Comparison of ENCODE assay signal across 1 cellular context in the genomic region with DNA sequence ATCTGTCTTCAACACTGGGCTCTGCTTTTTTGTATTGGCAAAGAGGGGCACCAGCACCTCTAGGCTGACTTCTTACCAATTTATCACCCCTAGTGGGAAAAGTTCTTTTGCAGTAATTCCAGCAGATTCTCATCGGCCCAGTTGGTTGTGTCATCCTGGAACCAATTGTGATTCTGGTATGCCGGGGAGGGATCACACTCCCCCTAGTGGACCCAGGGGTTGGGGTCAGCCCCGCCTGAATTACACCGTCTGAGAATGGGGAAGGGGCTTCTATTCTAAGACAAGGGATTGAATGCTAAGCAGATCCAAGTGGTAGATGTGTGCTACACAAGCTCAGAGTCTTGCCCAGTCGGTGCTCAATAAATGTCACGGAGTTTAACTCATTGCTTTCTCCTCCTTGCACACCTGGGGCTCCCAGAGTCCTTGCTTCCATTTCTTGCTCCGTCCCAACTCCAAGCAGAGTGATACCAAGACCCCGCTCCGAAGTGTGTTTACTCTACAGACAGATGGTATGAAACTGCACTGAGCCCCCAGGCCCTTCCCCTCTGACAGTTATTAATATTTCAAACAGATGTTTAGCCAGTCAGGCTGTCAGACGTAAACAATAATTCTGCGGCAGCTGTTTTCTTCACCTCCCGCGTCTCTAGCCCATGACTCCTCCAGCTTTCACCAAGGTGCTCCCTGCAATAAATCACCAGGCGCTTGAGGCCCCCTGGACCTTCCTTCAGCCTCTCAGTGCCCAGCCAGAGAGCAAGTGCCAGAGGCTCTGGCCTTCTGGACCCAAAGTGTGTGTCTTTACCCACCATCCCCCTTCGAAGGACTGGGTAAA.
TF ChIP-seq lines count a peak whose summit lies in the region.

No MANE protein-coding gene starts in this region.

TF ChIP-seq in K562, 482 proteins besides CTCF, POLR2A, EP300 and RAD21 (continued from another document and continues in another):
- TF ChIP-seq, protein P1, sequence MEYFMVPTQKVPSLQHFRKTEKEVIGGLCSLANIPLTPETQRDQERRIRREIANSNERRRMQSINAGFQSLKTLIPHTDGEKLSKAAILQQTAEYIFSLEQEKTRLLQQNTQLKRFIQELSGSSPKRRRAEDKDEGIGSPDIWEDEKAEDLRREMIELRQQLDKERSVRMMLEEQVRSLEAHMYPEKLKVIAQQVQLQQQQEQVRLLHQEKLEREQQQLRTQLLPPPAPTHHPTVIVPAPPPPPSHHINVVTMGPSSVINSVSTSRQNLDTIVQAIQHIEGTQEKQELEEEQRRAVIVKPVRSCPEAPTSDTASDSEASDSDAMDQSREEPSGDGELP (CRISPR knock-in tag; IDR thresholded peaks at IDR 0.05; ENCODE audit: borderline replicate concordance) = 0 out of 2 replicates have a peak, but pooled peaks have one; percentile 5
- TF ChIP-seq, protein P2, sequence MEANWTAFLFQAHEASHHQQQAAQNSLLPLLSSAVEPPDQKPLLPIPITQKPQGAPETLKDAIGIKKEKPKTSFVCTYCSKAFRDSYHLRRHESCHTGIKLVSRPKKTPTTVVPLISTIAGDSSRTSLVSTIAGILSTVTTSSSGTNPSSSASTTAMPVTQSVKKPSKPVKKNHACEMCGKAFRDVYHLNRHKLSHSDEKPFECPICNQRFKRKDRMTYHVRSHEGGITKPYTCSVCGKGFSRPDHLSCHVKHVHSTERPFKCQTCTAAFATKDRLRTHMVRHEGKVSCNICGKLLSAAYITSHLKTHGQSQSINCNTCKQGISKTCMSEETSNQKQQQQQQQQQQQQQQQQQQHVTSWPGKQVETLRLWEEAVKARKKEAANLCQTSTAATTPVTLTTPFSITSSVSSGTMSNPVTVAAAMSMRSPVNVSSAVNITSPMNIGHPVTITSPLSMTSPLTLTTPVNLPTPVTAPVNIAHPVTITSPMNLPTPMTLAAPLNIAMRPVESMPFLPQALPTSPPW (CRISPR knock-in tag; IDR thresholded peaks at IDR 0.05) = peak; percentile 23; the same call in 1 of the 2 replicates
- TF ChIP-seq CHD4 (IDR thresholded peaks at IDR 0.05; ENCODE audit: insufficient read depth, insufficient replicate concordance, low read depth, low read length, poor library complexity, severe bottlenecking) (no peak), PTBP1 (IDR thresholded peaks at IDR 0.05; ENCODE audit: low read depth, low read length) (no peak), JUNB (CRISPR knock-in tag; conservative IDR thresholded peaks at IDR 0.05) (no peak), TGIF2 (CRISPR knock-in tag; IDR thresholded peaks at IDR 0.05) (no peak), EHMT2 (IDR thresholded peaks at IDR 0.05) (peak; percentile 30; the same call in 1 of the 2 replicates), SMC3 (conservative IDR thresholded peaks at IDR 0.05; ENCODE audit: insufficient read depth, low read depth, low read length) (0 out of 2 replicates have a peak, but pooled peaks have one; percentile 42), POLR2AphosphoS2 (IDR thresholded peaks at IDR 0.05; ENCODE audit: low read length) (no peak), MAFF (IDR thresholded peaks at IDR 0.05; ENCODE audit: low read length) (0 out of 2 replicates have a peak, but pooled peaks have one; percentile 2), GABPB2 (CRISPR knock-in tag; conservative IDR thresholded peaks at IDR 0.05) (no peak), NR4A1 (CRISPR knock-in tag; IDR thresholded peaks at IDR 0.05) (no peak), NR4A1 (tag; IDR thresholded peaks at IDR 0.05) (0 out of 2 replicates have a peak, but pooled peaks have one; percentile 15), RFX5 (IDR thresholded peaks at IDR 0.05; ENCODE audit: low read depth, low read length) (no peak), SRSF7 (optimal IDR thresholded peaks at IDR 0.05; ENCODE audit: low read depth, low read length) (no peak), FOXJ3 (CRISPR knock-in tag; IDR thresholded peaks at IDR 0.05) (no peak), NFXL1 (CRISPR knock-in tag; IDR thresholded peaks at IDR 0.05) (no peak), ZNF583 (CRISPR knock-in tag; IDR thresholded peaks at IDR 0.05) (peak; percentile 1; the same call in 1 of the 2 replicates), GTF2A2 (tag; IDR thresholded peaks at IDR 0.05) (no peak), ZNF445 (CRISPR knock-in tag; IDR thresholded peaks at IDR 0.05; ENCODE audit: low read depth) (no peak), NCOA4 (IDR thresholded peaks at IDR 0.05; ENCODE audit: partially characterized antibody) (no peak)
- TF ChIP-seq, protein P3, sequence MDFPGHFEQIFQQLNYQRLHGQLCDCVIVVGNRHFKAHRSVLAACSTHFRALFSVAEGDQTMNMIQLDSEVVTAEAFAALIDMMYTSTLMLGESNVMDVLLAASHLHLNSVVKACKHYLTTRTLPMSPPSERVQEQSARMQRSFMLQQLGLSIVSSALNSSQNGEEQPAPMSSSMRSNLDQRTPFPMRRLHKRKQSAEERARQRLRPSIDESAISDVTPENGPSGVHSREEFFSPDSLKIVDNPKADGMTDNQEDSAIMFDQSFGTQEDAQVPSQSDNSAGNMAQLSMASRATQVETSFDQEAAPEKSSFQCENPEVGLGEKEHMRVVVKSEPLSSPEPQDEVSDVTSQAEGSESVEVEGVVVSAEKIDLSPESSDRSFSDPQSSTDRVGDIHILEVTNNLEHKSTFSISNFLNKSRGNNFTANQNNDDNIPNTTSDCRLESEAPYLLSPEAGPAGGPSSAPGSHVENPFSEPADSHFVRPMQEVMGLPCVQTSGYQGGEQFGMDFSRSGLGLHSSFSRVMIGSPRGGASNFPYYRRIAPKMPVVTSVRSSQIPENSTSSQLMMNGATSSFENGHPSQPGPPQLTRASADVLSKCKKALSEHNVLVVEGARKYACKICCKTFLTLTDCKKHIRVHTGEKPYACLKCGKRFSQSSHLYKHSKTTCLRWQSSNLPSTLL (IDR thresholded peaks at IDR 0.05) = no peak
- TF ChIP-seq, protein P4, sequence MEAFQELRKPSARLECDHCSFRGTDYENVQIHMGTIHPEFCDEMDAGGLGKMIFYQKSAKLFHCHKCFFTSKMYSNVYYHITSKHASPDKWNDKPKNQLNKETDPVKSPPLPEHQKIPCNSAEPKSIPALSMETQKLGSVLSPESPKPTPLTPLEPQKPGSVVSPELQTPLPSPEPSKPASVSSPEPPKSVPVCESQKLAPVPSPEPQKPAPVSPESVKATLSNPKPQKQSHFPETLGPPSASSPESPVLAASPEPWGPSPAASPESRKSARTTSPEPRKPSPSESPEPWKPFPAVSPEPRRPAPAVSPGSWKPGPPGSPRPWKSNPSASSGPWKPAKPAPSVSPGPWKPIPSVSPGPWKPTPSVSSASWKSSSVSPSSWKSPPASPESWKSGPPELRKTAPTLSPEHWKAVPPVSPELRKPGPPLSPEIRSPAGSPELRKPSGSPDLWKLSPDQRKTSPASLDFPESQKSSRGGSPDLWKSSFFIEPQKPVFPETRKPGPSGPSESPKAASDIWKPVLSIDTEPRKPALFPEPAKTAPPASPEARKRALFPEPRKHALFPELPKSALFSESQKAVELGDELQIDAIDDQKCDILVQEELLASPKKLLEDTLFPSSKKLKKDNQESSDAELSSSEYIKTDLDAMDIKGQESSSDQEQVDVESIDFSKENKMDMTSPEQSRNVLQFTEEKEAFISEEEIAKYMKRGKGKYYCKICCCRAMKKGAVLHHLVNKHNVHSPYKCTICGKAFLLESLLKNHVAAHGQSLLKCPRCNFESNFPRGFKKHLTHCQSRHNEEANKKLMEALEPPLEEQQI (IDR thresholded peaks at IDR 0.05) = no peak
- TF ChIP-seq, protein P5, sequence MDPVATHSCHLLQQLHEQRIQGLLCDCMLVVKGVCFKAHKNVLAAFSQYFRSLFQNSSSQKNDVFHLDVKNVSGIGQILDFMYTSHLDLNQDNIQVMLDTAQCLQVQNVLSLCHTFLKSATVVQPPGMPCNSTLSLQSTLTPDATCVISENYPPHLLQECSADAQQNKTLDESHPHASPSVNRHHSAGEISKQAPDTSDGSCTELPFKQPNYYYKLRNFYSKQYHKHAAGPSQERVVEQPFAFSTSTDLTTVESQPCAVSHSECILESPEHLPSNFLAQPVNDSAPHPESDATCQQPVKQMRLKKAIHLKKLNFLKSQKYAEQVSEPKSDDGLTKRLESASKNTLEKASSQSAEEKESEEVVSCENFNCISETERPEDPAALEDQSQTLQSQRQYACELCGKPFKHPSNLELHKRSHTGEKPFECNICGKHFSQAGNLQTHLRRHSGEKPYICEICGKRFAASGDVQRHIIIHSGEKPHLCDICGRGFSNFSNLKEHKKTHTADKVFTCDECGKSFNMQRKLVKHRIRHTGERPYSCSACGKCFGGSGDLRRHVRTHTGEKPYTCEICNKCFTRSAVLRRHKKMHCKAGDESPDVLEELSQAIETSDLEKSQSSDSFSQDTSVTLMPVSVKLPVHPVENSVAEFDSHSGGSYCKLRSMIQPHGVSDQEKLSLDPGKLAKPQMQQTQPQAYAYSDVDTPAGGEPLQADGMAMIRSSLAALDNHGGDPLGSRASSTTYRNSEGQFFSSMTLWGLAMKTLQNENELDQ (CRISPR knock-in tag; IDR thresholded peaks at IDR 0.05; ENCODE audit: borderline replicate concordance) = no peak
- TF ChIP-seq, protein P6, sequence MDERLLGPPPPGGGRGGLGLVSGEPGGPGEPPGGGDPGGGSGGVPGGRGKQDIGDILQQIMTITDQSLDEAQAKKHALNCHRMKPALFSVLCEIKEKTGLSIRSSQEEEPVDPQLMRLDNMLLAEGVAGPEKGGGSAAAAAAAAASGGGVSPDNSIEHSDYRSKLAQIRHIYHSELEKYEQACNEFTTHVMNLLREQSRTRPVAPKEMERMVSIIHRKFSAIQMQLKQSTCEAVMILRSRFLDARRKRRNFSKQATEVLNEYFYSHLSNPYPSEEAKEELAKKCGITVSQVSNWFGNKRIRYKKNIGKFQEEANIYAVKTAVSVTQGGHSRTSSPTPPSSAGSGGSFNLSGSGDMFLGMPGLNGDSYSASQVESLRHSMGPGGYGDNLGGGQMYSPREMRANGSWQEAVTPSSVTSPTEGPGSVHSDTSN (CRISPR knock-in tag; IDR thresholded peaks at IDR 0.05; ENCODE audit: low read depth) = no peak
- TF ChIP-seq, protein P6 (tag; conservative IDR thresholded peaks at IDR 0.05; ENCODE audit: low read depth) = peak; percentile 77
- TF ChIP-seq, protein P7, sequence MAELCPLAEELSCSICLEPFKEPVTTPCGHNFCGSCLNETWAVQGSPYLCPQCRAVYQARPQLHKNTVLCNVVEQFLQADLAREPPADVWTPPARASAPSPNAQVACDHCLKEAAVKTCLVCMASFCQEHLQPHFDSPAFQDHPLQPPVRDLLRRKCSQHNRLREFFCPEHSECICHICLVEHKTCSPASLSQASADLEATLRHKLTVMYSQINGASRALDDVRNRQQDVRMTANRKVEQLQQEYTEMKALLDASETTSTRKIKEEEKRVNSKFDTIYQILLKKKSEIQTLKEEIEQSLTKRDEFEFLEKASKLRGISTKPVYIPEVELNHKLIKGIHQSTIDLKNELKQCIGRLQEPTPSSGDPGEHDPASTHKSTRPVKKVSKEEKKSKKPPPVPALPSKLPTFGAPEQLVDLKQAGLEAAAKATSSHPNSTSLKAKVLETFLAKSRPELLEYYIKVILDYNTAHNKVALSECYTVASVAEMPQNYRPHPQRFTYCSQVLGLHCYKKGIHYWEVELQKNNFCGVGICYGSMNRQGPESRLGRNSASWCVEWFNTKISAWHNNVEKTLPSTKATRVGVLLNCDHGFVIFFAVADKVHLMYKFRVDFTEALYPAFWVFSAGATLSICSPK (IDR thresholded peaks at IDR 0.05; ENCODE audit: borderline replicate concordance) = no peak
- TF ChIP-seq, protein P8, sequence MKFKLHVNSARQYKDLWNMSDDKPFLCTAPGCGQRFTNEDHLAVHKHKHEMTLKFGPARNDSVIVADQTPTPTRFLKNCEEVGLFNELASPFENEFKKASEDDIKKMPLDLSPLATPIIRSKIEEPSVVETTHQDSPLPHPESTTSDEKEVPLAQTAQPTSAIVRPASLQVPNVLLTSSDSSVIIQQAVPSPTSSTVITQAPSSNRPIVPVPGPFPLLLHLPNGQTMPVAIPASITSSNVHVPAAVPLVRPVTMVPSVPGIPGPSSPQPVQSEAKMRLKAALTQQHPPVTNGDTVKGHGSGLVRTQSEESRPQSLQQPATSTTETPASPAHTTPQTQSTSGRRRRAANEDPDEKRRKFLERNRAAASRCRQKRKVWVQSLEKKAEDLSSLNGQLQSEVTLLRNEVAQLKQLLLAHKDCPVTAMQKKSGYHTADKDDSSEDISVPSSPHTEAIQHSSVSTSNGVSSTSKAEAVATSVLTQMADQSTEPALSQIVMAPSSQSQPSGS (CRISPR knock-in tag; IDR thresholded peaks at IDR 0.05) = no peak
- TF ChIP-seq, protein P9, sequence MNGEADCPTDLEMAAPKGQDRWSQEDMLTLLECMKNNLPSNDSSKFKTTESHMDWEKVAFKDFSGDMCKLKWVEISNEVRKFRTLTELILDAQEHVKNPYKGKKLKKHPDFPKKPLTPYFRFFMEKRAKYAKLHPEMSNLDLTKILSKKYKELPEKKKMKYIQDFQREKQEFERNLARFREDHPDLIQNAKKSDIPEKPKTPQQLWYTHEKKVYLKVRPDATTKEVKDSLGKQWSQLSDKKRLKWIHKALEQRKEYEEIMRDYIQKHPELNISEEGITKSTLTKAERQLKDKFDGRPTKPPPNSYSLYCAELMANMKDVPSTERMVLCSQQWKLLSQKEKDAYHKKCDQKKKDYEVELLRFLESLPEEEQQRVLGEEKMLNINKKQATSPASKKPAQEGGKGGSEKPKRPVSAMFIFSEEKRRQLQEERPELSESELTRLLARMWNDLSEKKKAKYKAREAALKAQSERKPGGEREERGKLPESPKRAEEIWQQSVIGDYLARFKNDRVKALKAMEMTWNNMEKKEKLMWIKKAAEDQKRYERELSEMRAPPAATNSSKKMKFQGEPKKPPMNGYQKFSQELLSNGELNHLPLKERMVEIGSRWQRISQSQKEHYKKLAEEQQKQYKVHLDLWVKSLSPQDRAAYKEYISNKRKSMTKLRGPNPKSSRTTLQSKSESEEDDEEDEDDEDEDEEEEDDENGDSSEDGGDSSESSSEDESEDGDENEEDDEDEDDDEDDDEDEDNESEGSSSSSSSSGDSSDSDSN (IDR thresholded peaks at IDR 0.05; ENCODE audit: borderline replicate concordance in 1 of 2, low read depth in 2 of 2, low read length in 2 of 2) = 0 out of 4 replicates have a peak, but pooled peaks of 1 of the 2 experiments have one; percentile 37
- TF ChIP-seq, protein P10, sequence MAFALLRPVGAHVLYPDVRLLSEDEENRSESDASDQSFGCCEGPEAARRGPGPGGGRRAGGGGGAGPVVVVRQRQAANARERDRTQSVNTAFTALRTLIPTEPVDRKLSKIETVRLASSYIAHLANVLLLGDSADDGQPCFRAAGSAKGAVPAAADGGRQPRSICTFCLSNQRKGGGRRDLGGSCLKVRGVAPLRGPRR (CRISPR knock-in tag; IDR thresholded peaks at IDR 0.05) = no peak
